Comparison of ENCODE assay signal across 1 cellular context in genomic region chr7:92826258-92827004, GRCh38.
TF ChIP-seq lines count a peak whose summit lies in the region.

No MANE protein-coding gene starts in this region.

TF ChIP-seq in K562, 482 proteins besides CTCF, POLR2A, EP300 and RAD21:
- TF ChIP-seq CBX5 (IDR thresholded peaks at IDR 0.05; ENCODE audit: borderline replicate concordance, low read depth) (no peak), GTF2A2 (tag; IDR thresholded peaks at IDR 0.05) (no peak), IRF9 (tag; IDR thresholded peaks at IDR 0.05) (no peak), NFE2 (IDR thresholded peaks at IDR 0.05; ENCODE audit: low read depth) (no peak), DNMT1 (IDR thresholded peaks at IDR 0.05) (no peak), JUND (IDR thresholded peaks at IDR 0.05; ENCODE audit: borderline replicate concordance, low read depth, low read length) (no peak), JUND (tag; IDR thresholded peaks at IDR 0.05; ENCODE audit: borderline replicate concordance, low read depth, low read length) (no peak), CGGBP1 (CRISPR knock-in tag; IDR thresholded peaks at IDR 0.05) (no peak), HES1 (IDR thresholded peaks at IDR 0.05; ENCODE audit: low read depth) (no peak), ZFP1 (CRISPR knock-in tag; IDR thresholded peaks at IDR 0.05) (no peak), ZNF3 (CRISPR knock-in tag; IDR thresholded peaks at IDR 0.05) (no peak), ZNF217 (CRISPR knock-in tag; IDR thresholded peaks at IDR 0.05) (no peak), SPI1 (IDR thresholded peaks at IDR 0.05; ENCODE audit: borderline replicate concordance, low read depth, low read length) (no peak), EZH2 (IDR thresholded peaks at IDR 0.05; ENCODE audit: borderline replicate concordance, low read depth, low read length) (no peak), MED1 (CRISPR knock-in tag; IDR thresholded peaks at IDR 0.05; ENCODE audit: borderline replicate concordance) (no peak), C11orf30 (IDR thresholded peaks at IDR 0.05; ENCODE audit: low read depth) (peak; percentile 85), E2F1 (CRISPR knock-in tag; IDR thresholded peaks at IDR 0.05) (no peak), ZSCAN32 (CRISPR knock-in tag; IDR thresholded peaks at IDR 0.05) (no peak), POU5F1 (IDR thresholded peaks at IDR 0.05; ENCODE audit: borderline replicate concordance, low read depth, low read length, partially characterized antibody) (no peak), ZNF316 (IDR thresholded peaks at IDR 0.05) (peak; percentile 93), MAFK (IDR thresholded peaks at IDR 0.05; ENCODE audit: low read length) (peak; percentile 50; the same call in 1 of the 2 replicates), ZNF707 (CRISPR knock-in tag; conservative IDR thresholded peaks at IDR 0.05) (no peak), MAFG (tag; conservative IDR thresholded peaks at IDR 0.05) (peak; percentile 58), ZNF175 (CRISPR knock-in tag; IDR thresholded peaks at IDR 0.05; ENCODE audit: low read depth) (no peak), ZEB2 (IDR thresholded peaks at IDR 0.05) (no peak), MAFF (IDR thresholded peaks at IDR 0.05; ENCODE audit: low read length) (peak; percentile 60)
TF ChIP-seq in K562: peak in this region for 5.
